17 cellular contexts compared by ENCODE assay signal in genomic region chr11:102026217-102026616, GRCh38. TPM values are rescaled to one million over a fixed set of nuclear protein-coding genes. Genes with fewer than 3 reads are reported as not detected.
"Had no signal": no experiment of that assay in that cellular context is flagged by ENCODE, and none has a peak within 500 bp of the region (broad histone marks: within the 10 kb centered on the region; RNA-seq: fewer than 3 reads in every experiment).

No MANE protein-coding gene starts in this region.

- H3K27ac ChIP-seq: brain microvascular endothelial cell, skin epidermis had no signal

- H3K27me3 ChIP-seq: brain microvascular endothelial cell had no signal

- H3K4me3 Mint-ChIP-seq: activated naive CD8-positive, alpha-beta T cell treated with anti-CD3 and anti-CD28 coated beads, Interleukin-2, amount 10 ng/mL, durations not matched to agents 7 days and 5 days; nephron; T-helper 2 cell treated with Interferon-gamma antibody and Interleukin-4, amounts not matched to agents 5 μg/mL and 100 μg/mL, for 36 hours had no signal

- DNase-seq: activated naive CD4-positive, alpha-beta T cell; activated naive CD8-positive, alpha-beta T cell treated with anti-CD3 and anti-CD28 coated beads, Interleukin-2, amount 10 ng/mL, durations not matched to agents 7 days and 5 days; activated T-cell treated with anti-CD3 and anti-CD28 coated beads for 4 hours; brain microvascular endothelial cell; cerebellar nuclear complex; effector CD8-positive, alpha-beta T cell; foreskin melanocyte; mammary epithelial cell; nucleus accumbens; right cardiac atrium; stimulated activated CD4-positive, alpha-beta T cell treated with anti-CD3 and anti-CD28 coated beads, Interleukin-4, amount 100 ng/mL, for 4 hours; stimulated activated CD8-positive, alpha-beta memory T cell treated with anti-CD3 and anti-CD28 coated beads, Interleukin-4, amount 100 ng/mL, for 48 hours; stimulated activated naive CD8-positive, alpha-beta T cell treated with anti-CD3 and anti-CD28 coated beads, Interleukin-15, Interleukin-2, amounts not matched to agents 100 U/mL and 50 U/mL, for 24 hours had no signal

- H3K36me3 Mint-ChIP-seq: activated naive CD8-positive, alpha-beta T cell treated with anti-CD3 and anti-CD28 coated beads, Interleukin-2, amount 10 ng/mL, durations not matched to agents 7 days and 5 days had no signal

- H3K9me3 Mint-ChIP-seq: activated naive CD8-positive, alpha-beta T cell treated with anti-CD3 and anti-CD28 coated beads, Interleukin-2, amount 10 ng/mL, durations not matched to agents 7 days and 5 days; nephron; T-helper 2 cell treated with Interferon-gamma antibody and Interleukin-4, amounts not matched to agents 5 μg/mL and 100 μg/mL, for 36 hours had no signal

- H3K36me3 ChIP-seq: brain microvascular endothelial cell had no signal

- H3K27ac Mint-ChIP-seq: activated naive CD8-positive, alpha-beta T cell treated with anti-CD3 and anti-CD28 coated beads, Interleukin-2, amount 10 ng/mL, durations not matched to agents 7 days and 5 days; nephron; T-helper 2 cell treated with Interferon-gamma antibody and Interleukin-4, amounts not matched to agents 5 μg/mL and 100 μg/mL, for 36 hours had no signal

- H3K4me3 ChIP-seq: skin epidermis had no signal

- ATAC-seq: right cardiac atrium; stimulated activated naive CD8-positive, alpha-beta T cell treated with anti-CD3 and anti-CD28 coated beads, Interleukin-15, Interleukin-2, amounts not matched to agents 100 U/mL and 50 U/mL, for 24 hours had no signal

- H3K4me1 Mint-ChIP-seq: activated naive CD8-positive, alpha-beta T cell treated with anti-CD3 and anti-CD28 coated beads, Interleukin-2, amount 10 ng/mL, durations not matched to agents 7 days and 5 days; nephron had no signal

RNA-seq across cellular contexts. Expression of gene CFAP300, which starts 21.0 kb away (rescaled TPM):
- total RNA-seq: activated naive CD8-positive, alpha-beta T cell treated with anti-CD3 and anti-CD28 coated beads, Interleukin-2, amount 10 ng/mL, durations not matched to agents 7 days and 5 days; endothelial cell of umbilical vein had no signal
